In the genomic region with DNA sequence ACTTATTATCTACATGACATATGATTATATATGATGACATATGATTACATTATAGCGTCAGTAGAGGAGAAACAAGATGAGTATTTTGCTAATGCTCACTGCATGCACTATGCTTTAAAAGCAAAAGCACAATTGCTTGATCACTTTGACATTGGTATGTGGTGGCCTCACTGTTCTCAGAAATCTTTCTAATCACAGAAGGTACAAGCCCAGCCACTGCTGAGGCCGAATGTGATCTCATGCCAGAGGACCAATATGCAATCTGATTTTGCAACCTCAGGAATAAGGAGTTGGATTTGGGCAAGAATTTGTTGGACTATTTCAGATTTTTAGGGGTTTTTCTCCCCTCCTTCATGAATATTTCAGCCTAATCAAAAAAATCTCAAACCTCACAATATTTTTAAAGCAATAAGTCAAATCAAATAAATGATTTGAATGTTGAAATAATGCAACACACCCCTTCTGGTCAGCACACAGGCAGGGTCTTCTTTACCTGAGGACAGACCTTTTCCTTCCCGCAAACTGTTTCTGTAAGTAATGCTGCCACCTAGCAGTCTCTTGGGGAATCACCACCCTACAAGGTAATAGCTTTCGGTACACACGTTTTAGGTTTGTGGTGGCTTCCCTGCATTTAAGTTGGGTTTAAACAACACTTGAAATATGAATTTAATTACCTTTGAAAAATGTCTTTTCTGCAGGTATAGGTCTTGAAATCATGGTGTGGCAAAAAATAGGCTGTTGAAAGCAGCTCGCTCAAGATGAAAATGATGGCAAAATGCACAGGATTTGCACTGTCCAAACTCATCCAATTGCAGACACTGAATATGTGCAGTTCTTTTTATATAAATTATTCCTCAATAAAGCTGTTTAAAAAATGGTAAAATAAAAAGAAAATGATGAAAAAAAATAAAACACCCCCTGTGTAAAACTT, we compare ENCODE assay signal across 8 cellular contexts. TPM values are rescaled to one million over a fixed set of nuclear protein-coding genes. Genes with fewer than 3 reads are reported as not detected.
DNase-seq lines count a peak whose midpoint lies in the region; TF ChIP-seq lines count a peak whose summit lies in the region.

No MANE protein-coding gene starts in this region.

- TF ChIP-seq POLR2A in vagina (IDR thresholded peaks at IDR 0.05) = no peak

- no peaks in the 10 kb centered on the region for H3K79me2 ChIP-seq in GM23248 (ENCODE audit: insufficient read depth)

- H3K9me3 ChIP-seq in GM23248 (ENCODE audit: low read depth) (no peaks in the 10 kb centered on the region), vagina (no peaks in the 10 kb centered on the region)

- H3K4me3 ChIP-seq in GM23248 = no peak overlapping the region
- H3K4me3 ChIP-seq in vagina = no peak overlapping the region

- peaks cover 93% of the 10 kb centered on the region for H3K27me3 ChIP-seq in GM23248 (replicated peaks; ENCODE audit: insufficient read depth)
- no peaks in the 10 kb centered on the region for H3K27me3 ChIP-seq in vagina

- intact Hi-C loops in vagina (cut with DNase I) = loop anchor here (5.0 kb wide), 1 partner anchor 203 kb away; no protein-coding TSS in a partner anchor

- no peak overlapping the region for H3K9ac ChIP-seq in GM23248

- no peaks in the 10 kb centered on the region for H3K9me2 ChIP-seq in GM23248 (ENCODE audit: insufficient read depth)

- no peak overlapping the region for H2AFZ ChIP-seq in GM23248

- H3K4me1 ChIP-seq in GM23248 (ENCODE audit: insufficient read depth) (no peaks in the 10 kb centered on the region), vagina (no peaks in the 10 kb centered on the region)

- in situ Hi-C loops in GM23248 (cut with MboI) = no loop called here

- H3K4me2 ChIP-seq in GM23248 (ENCODE audit: unreplicated experiment) = no peak overlapping the region

- peak in 2 of 3 experiments; percentile 51 to 72 for TF ChIP-seq CTCF in vagina (IDR thresholded peaks at IDR 0.05)

- DNase-seq in NK-92 treated with Interleukin-12 subunit alpha and Interleukin-12 subunit beta, amount 100 ng/mL, for 24 hours (lab: John Stamatoyannopoulos, UW) = peak; percentile 3
- DNase-seq in NK-92 (lab: John Stamatoyannopoulos, UW; ENCODE audit: unreplicated experiment) (no peak), GM23248 (peak; percentile 58), NCI-H345 treated with DMSO at 0.1 percent for 48 hours (lab: John Stamatoyannopoulos, UW; ENCODE audit: unreplicated experiment) (peak; percentile 18), astrocyte of the hippocampus (ENCODE audit: low read depth, low spot score) (peak; percentile 53), left kidney (ENCODE audit: low read depth, low spot score) (peak; percentile 55), vagina (ENCODE audit: extremely low spot score in 2 of 2) (no peak), C1 segment of cervical spinal cord (lab: John Stamatoyannopoulos, UW) (no peak)

- WGBS in GM23248 (ENCODE audit: low coverage in 1 of 2, low lambda C conversion rate in 2 of 2, missing lambda C conversion rate in 2 of 2), 2 experiments = 17 to 21% methylated on average over 6 of the region's 6 CpGs

- H3K36me3 ChIP-seq in GM23248 (ENCODE audit: low read depth) (no peaks in the 10 kb centered on the region), vagina (no peaks in the 10 kb centered on the region)

- H4K20me1 ChIP-seq in GM23248 (ENCODE audit: insufficient read depth) = no peaks in the 10 kb centered on the region

- H3K27ac ChIP-seq in GM23248 (no peak overlapping the region), vagina (no peak overlapping the region)

- H3F3A ChIP-seq in GM23248 (ENCODE audit: insufficient read depth) = no peaks in the 10 kb centered on the region

RNA-seq across cellular contexts. Expression of gene CXCL13, which starts 4.8 kb away (rescaled TPM):
- total RNA-seq in GM23248 (2014; rRNA removed; shearing (Covaris generic)) = not detected in 2 replicates
- not detected in 2 replicates for polyA plus RNA-seq in GM23248 (2016; fragmentation: Nextera tagmentation; extraction: Ambion mirVana)
- total RNA-seq in vagina = not detected

Comparison
In these comparisons a context has a peak if more than half of its experiments do, and no peak if none do; other contexts are left out.
1. DNase-seq: peak in NK-92 treated with Interleukin-12 subunit alpha and Interleukin-12 subunit beta, amount 100 ng/mL, for 24 hours (single experiment), GM23248 (single experiment), NCI-H345 treated with DMSO at 0.1 percent for 48 hours (single experiment), astrocyte of the hippocampus (single experiment) and left kidney (single experiment); none in NK-92 (single experiment), vagina (0 of 2) and C1 segment of cervical spinal cord (0 of 14).